9 cellular contexts compared by ENCODE assay signal in genomic region chr12:98373982-98374381, GRCh38.
DNase-seq lines count a peak whose midpoint lies in the region; ATAC-seq and TF ChIP-seq lines count a peak whose summit lies in the region.
"Had no signal": no experiment of that assay in that cellular context is flagged by ENCODE, and none has a peak within 500 bp of the region (broad histone marks: within the 10 kb centered on the region; RNA-seq: fewer than 3 reads in every experiment).

No MANE protein-coding gene starts in this region.

- no peaks in the 10 kb centered on the region for H3K36me3 Mint-ChIP-seq in H9 (ENCODE audit: insufficient read depth in 1 of 3, low read depth in 3 of 3)

- H2BK5ac ChIP-seq in H9 (ENCODE audit: insufficient read length, low read length): no peak overlapping the region

- no peak overlapping the region for H3K4me3 Mint-ChIP-seq in H9

- no peak overlapping the region for H4K5ac ChIP-seq in H9 (ENCODE audit: insufficient read length, low read depth, low read length)

- peak; percentile 48 for ATAC-seq in foreskin keratinocyte

- no peak overlapping the region for H3K23ac ChIP-seq in H9 (ENCODE audit: insufficient read length, low read depth, low read length)

- no peak overlapping the region for H3K56ac ChIP-seq in H9 (ENCODE audit: insufficient read length, low read depth, low read length)

- no peak overlapping the region for H3K18ac ChIP-seq in H9 (ENCODE audit: insufficient read length, low read depth, low read length)

- H3K79me2 ChIP-seq in H9 (ENCODE audit: insufficient read depth, low read length): no peaks in the 10 kb centered on the region

- H3K23me2 ChIP-seq in H9 (ENCODE audit: insufficient read length, low read depth, low read length, poor library complexity, severe bottlenecking): no peaks in the 10 kb centered on the region

- H2BK15ac ChIP-seq in H9 (ENCODE audit: low read depth, low read length): no peak overlapping the region

- TF ChIP-seq POLR2A in Peyer's patch (IDR thresholded peaks at IDR 0.05): no peak

- peak; percentile 48 for TF ChIP-seq CTCF in H9 (conservative IDR thresholded peaks at IDR 0.05)
- peak; percentile 36 for TF ChIP-seq CTCF in foreskin keratinocyte (conservative IDR thresholded peaks at IDR 0.05)
- TF ChIP-seq CTCF in Peyer's patch (IDR thresholded peaks at IDR 0.05): peak in 1 of 6 experiments; percentile 3

- peaks cover 10 to 12% of the 10 kb centered on the region in 2 experiments for H3K4me1 Mint-ChIP-seq in H9

- no peak overlapping the region for H2BK120ac ChIP-seq in H9 (ENCODE audit: low read depth, low read length, poor library complexity, severe bottlenecking)

- no peak overlapping the region for H4K8ac ChIP-seq in H9 (replicated peaks; ENCODE audit: insufficient read length, low read depth, low read length)

- no peaks in the 10 kb centered on the region for H3K9me3 Mint-ChIP-seq in H9

- no CpG with 5 or more reads among the region's 1 CpG for WGBS in H9 (ENCODE audit: extremely low coverage, insufficient read length, low lambda C conversion rate)

- H3K27ac ChIP-seq in BLaER1 treated with 17β-estradiol and CSF1 and Interleukin-3, amounts not matched to agents 10 nM and 100 nM: peak overlapping the region in 5 of 11 experiments; percentile 11 to 63 (median 60); a peak in 8 of 22 replicates
- no peak overlapping the region for H3K27ac ChIP-seq in H9 (ENCODE audit: insufficient read length, low read depth, low read length)
- no peak overlapping the region for H3K27ac ChIP-seq in foreskin keratinocyte
- H3K27ac ChIP-seq in Peyer's patch: no peak overlapping the region
- no peak overlapping the region for H3K27ac ChIP-seq in caudate nucleus (ENCODE audit: low read depth, low read length)

- peak overlapping the region in 10 of 11 experiments; percentile 12 to 80 (median 62); a peak in 18 of 22 replicates for H3K4me2 ChIP-seq in BLaER1 treated with 17β-estradiol and CSF1 and Interleukin-3, amounts not matched to agents 10 nM and 100 nM
- no peak overlapping the region for H3K4me2 ChIP-seq in H9 (ENCODE audit: insufficient read depth, insufficient read length, low read length)

- no peaks in the 10 kb centered on the region for H3K27me3 ChIP-seq in BLaER1 treated with 17β-estradiol and CSF1 and Interleukin-3, amounts not matched to agents 10 nM and 100 nM
- H3K27me3 ChIP-seq in H9 (ENCODE audit: insufficient read depth, low read length) (no peaks in the 10 kb centered on the region), foreskin keratinocyte (peaks cover 6% of the 10 kb centered on the region), Peyer's patch (no peaks in the 10 kb centered on the region)

- 0 out of 22 replicates have a peak overlapping the region, but pooled peaks of 1 of the 11 experiments have one; percentile 53 for H3K9ac ChIP-seq in BLaER1 treated with 17β-estradiol and CSF1 and Interleukin-3, amounts not matched to agents 10 nM and 100 nM
- H3K9ac ChIP-seq in H9 (ENCODE audit: extremely low read depth, insufficient read length, low read length): no peak overlapping the region

- no peak overlapping the region for H3K4me3 ChIP-seq in BLaER1 treated with 17β-estradiol and CSF1 and Interleukin-3, amounts not matched to agents 10 nM and 100 nM
- no peak overlapping the region for H3K4me3 ChIP-seq in Peyer's patch

- H3K9me3 ChIP-seq in BLaER1 treated with 17β-estradiol and CSF1 and Interleukin-3, amounts not matched to agents 10 nM and 100 nM (replicated peaks in 1 of 11): peaks cover 9 to 23% (median 20%) of the 10 kb centered on the region in 11 experiments; a peak in 18 of 22 replicates
- H3K9me3 ChIP-seq in H9 (ENCODE audit: control insufficient read depth, low read depth, low read length) (no peaks in the 10 kb centered on the region), Peyer's patch (no peaks in the 10 kb centered on the region)

- DNase-seq in H9 (no peak), SHP77 treated with DMSO at 0.1 percent for 48 hours (lab: John Stamatoyannopoulos, UW) (peak; percentile 58), foreskin keratinocyte (no peak), inferior parietal cortex (ENCODE audit: extremely low spot score) (no peak), OCI-M2 (lab: John Stamatoyannopoulos, UW; ENCODE audit: unreplicated experiment) (no peak), Peyer's patch (no peak), caudate nucleus (lab: John Stamatoyannopoulos, UW) (no peak)
- DNase-seq: NCI-H1436 had no signal

- H2BK12ac ChIP-seq in H9 (ENCODE audit: insufficient read length, low read depth, low read length): no peak overlapping the region

- H2BK20ac ChIP-seq in H9 (ENCODE audit: low read depth, low read length, poor library complexity, severe bottlenecking): no peak overlapping the region

- H3K27me3 Mint-ChIP-seq in H9 (ENCODE audit: low read depth): no peaks in the 10 kb centered on the region; the same call in 1 of the 2 replicates

- no peak overlapping the region for H2AK5ac ChIP-seq in H9 (ENCODE audit: insufficient read length, low read length)

- no peak overlapping the region for H4K91ac ChIP-seq in H9 (ENCODE audit: insufficient read length, low read depth, low read length)

- no peaks in the 10 kb centered on the region for H3K79me1 ChIP-seq in H9 (ENCODE audit: insufficient read depth, low read depth, low read length, poor library complexity, severe bottlenecking)

- H4K20me1 ChIP-seq in BLaER1 treated with 17β-estradiol and CSF1 and Interleukin-3, amounts not matched to agents 10 nM and 100 nM: peaks cover 0 to 3% (median 0%) of the 10 kb centered on the region in 11 experiments; a peak in 1 of 22 replicates
- H4K20me1 ChIP-seq in H9 (ENCODE audit: control insufficient read depth, insufficient read depth, insufficient read length): no peaks in the 10 kb centered on the region

- H2AFZ ChIP-seq in H9 (ENCODE audit: low read length): no peak overlapping the region

- no peak overlapping the region for H3T11ph ChIP-seq in H9 (ENCODE audit: low read length)

- H3K27ac Mint-ChIP-seq in H9: no peak overlapping the region

- no peak overlapping the region for H3K4ac ChIP-seq in H9 (ENCODE audit: low read depth, low read length)

- peaks cover 39 to 69% (median 60%) of the 10 kb centered on the region in 10 experiments for H3K4me1 ChIP-seq in BLaER1 treated with 17β-estradiol and CSF1 and Interleukin-3, amounts not matched to agents 10 nM and 100 nM
- H3K4me1 ChIP-seq in H9 (ENCODE audit: insufficient read depth, low read length): peaks cover 3% of the 10 kb centered on the region; the same call in 1 of the 2 replicates
- no peaks in the 10 kb centered on the region for H3K4me1 ChIP-seq in foreskin keratinocyte
- H3K4me1 ChIP-seq in Peyer's patch: no peaks in the 10 kb centered on the region

- no peak overlapping the region for H3K14ac ChIP-seq in H9 (ENCODE audit: insufficient read depth, low read length)

- H3K36me3 ChIP-seq in BLaER1 treated with 17β-estradiol and CSF1 and Interleukin-3, amounts not matched to agents 10 nM and 100 nM: peaks cover 0 to 4% (median 0%) of the 10 kb centered on the region in 11 experiments; a peak in 2 of 22 replicates
- no peaks in the 10 kb centered on the region for H3K36me3 ChIP-seq in Peyer's patch
